ENCODE assay signal across 8 cellular contexts in genomic region chr12:32106517-32107366, GRCh38. TPM values are rescaled to one million over a fixed set of nuclear protein-coding genes. Genes with fewer than 3 reads are reported as not detected.
DNase-seq lines count a peak whose midpoint lies in the region; ATAC-seq and TF ChIP-seq lines count a peak whose summit lies in the region.

Gene BICD1 (plus strand): TSS chr12:32106847. CDS start chr12:32107332, 485 bp downstream.

- H3K4me3 Mint-ChIP-seq in activated CD4-positive, alpha-beta memory T cell treated with anti-CD3 and anti-CD28 coated beads for 36 hours, result peak within 1 kb of the TSS; percentile 87

- no peak for TF ChIP-seq CTCF in lower leg skin (IDR thresholded peaks at IDR 0.05)

- POLR2A ChIA-PET in activated CD4-positive, alpha-beta memory T cell treated with anti-CD3 and anti-CD28 coated beads for 36 hours (lab: Charles Lee), result interaction anchor here (0.8 to 2.2 kb wide), 6 partner anchors 22 to 447 kb away, joined by 3 to 10 read pairs (median 4); partner anchors contain the start of genes ETFBKMT and RESF1

- no peaks in the 10 kb centered on the region for H3K9me3 Mint-ChIP-seq in activated CD4-positive, alpha-beta memory T cell treated with anti-CD3 and anti-CD28 coated beads for 36 hours

- 0 to 1% methylated on average over 43 to 46 of the region's 96 CpGs for WGBS in lower leg skin, 2 donors

- H4K20me1 ChIP-seq in BLaER1 treated with 17β-estradiol and CSF1 and Interleukin-3, amounts not matched to agents 10 nM and 100 nM, result peaks cover 0 to 14% (median 0%) of the 10 kb centered on the region in 11 experiments; a peak in 5 of 22 replicates

- DNase-seq in GM19238 (ENCODE audit: insufficient read length, low spot score) (peak; percentile 80), NCI-H69 (lab: John Stamatoyannopoulos, UW) (peak; percentile 100), dermis microvascular lymphatic vessel endothelial cell (ENCODE audit: low read depth in 2 of 2) (peak; percentile 74 to 93), lower leg skin (ENCODE audit: low spot score in 2 of 2) (peak; percentile 66 to 97)
- peak; percentile 85 for DNase-seq in activated CD4-positive, alpha-beta memory T cell treated with anti-CD3 and anti-CD28 coated beads for 36 hours
- DNase-seq in stimulated activated CD4-positive, alpha-beta T cell treated with anti-CD3 and anti-CD28 coated beads, Interleukin-4, amount 100 ng/mL, for 48 hours (ENCODE audit: low read depth in 2 of 2), result peak; percentile 66 to 74

- H3K4me1 Mint-ChIP-seq in activated CD4-positive, alpha-beta memory T cell treated with anti-CD3 and anti-CD28 coated beads for 36 hours (ENCODE audit: low read depth), result peaks cover 23% of the 10 kb centered on the region

- H3K27ac ChIP-seq in BLaER1 treated with 17β-estradiol and CSF1 and Interleukin-3, amounts not matched to agents 10 nM and 100 nM, result peak within 1 kb of the TSS; percentile 41 to 89 (median 82); a peak in 21 of 22 replicates

- peaks cover 29 to 58% (median 40%) of the 10 kb centered on the region in 10 experiments for H3K4me1 ChIP-seq in BLaER1 treated with 17β-estradiol and CSF1 and Interleukin-3, amounts not matched to agents 10 nM and 100 nM

- H3K4me2 ChIP-seq in BLaER1 treated with 17β-estradiol and CSF1 and Interleukin-3, amounts not matched to agents 10 nM and 100 nM, result peak within 1 kb of the TSS; percentile 70 to 99 (median 93)

- TF ChIP-seq POLR2A in lower leg skin (IDR thresholded peaks at IDR 0.05), result no peak

- CTCF ChIA-PET in activated CD4-positive, alpha-beta memory T cell treated with anti-CD3 and anti-CD28 coated beads for 36 hours (lab: Charles Lee), result interaction anchor here (0.7 to 1.4 kb wide), 8 partner anchors 9 to 454 kb away, joined by 3 to 5 read pairs (median 3); no protein-coding TSS in a partner anchor

- intact Hi-C loops in activated CD4-positive, alpha-beta memory T cell treated with anti-CD3 and anti-CD28 coated beads for 36 hours (cut with micrococcal nuclease), result loop anchor here (1.0 to 2.0 kb wide), 3 partner anchors 28 to 448 kb away; partner anchors contain the start of gene ETFBKMT
- intact Hi-C loops in lower leg skin (cut with DNase I; ENCODE audit: low total_unique reads), result no loop called here

- peak within 1 kb of the TSS; percentile 79 to 99 (median 90) for H3K4me3 ChIP-seq in BLaER1 treated with 17β-estradiol and CSF1 and Interleukin-3, amounts not matched to agents 10 nM and 100 nM
- H3K4me3 ChIP-seq in lower leg skin (ENCODE audit: low read depth, poor library complexity, severe bottlenecking), result peak within 1 kb of the TSS; percentile 50

- H3K27me3 Mint-ChIP-seq in activated CD4-positive, alpha-beta memory T cell treated with anti-CD3 and anti-CD28 coated beads for 36 hours, result no peaks in the 10 kb centered on the region

- H3K9ac ChIP-seq in BLaER1 treated with 17β-estradiol and CSF1 and Interleukin-3, amounts not matched to agents 10 nM and 100 nM, result peak within 1 kb of the TSS; percentile 78 to 94 (median 86)

- no peaks in the 10 kb centered on the region for H3K9me3 ChIP-seq in BLaER1 treated with 17β-estradiol and CSF1 and Interleukin-3, amounts not matched to agents 10 nM and 100 nM (replicated peaks in 1 of 11)

- H3K36me3 ChIP-seq in BLaER1 treated with 17β-estradiol and CSF1 and Interleukin-3, amounts not matched to agents 10 nM and 100 nM, result peaks cover 0 to 7% (median under 1%) of the 10 kb centered on the region in 11 experiments; a peak in 6 of 22 replicates

- H3K27ac Mint-ChIP-seq in activated CD4-positive, alpha-beta memory T cell treated with anti-CD3 and anti-CD28 coated beads for 36 hours, result peak within 1 kb of the TSS; percentile 82

- ATAC-seq in HG03439 (IDR thresholded peaks at IDR 0.05; ENCODE audit: unreplicated experiment), result peak; percentile 76

- no peaks in the 10 kb centered on the region for H3K36me3 Mint-ChIP-seq in activated CD4-positive, alpha-beta memory T cell treated with anti-CD3 and anti-CD28 coated beads for 36 hours

- no peaks in the 10 kb centered on the region for H3K27me3 ChIP-seq in BLaER1 treated with 17β-estradiol and CSF1 and Interleukin-3, amounts not matched to agents 10 nM and 100 nM

RNA-seq across cellular contexts. Expression of gene BICD1, which starts in this region (rescaled TPM):
- 10 to 100 TPM; 10.5 to 10.7 TPM for total RNA-seq in activated CD4-positive, alpha-beta memory T cell treated with anti-CD3 and anti-CD28 coated beads for 36 hours
- total RNA-seq in dermis microvascular lymphatic vessel endothelial cell (12.8 and 28.4 TPM in 2 replicates), lower leg skin (1 to 10 TPM; 1.5 to 4.5 (median 2.4) TPM)

Comparison
In these comparisons a context has a peak if more than half of its experiments do, and no peak if none do; other contexts are left out.
1. Peak in every context shown above with its lines: DNase-seq, ATAC-seq, H3K4me3 ChIP-seq and H3K27ac ChIP-seq.